Comparison of ENCODE assay signal across 7 cellular contexts in genomic region chr12:123104076-123104475, GRCh38. TPM values are rescaled to one million over a fixed set of nuclear protein-coding genes. Genes with fewer than 3 reads are reported as not detected.
A peak's percentile ranks its signal among the peaks of the same experiment; 100 is the strongest.
DNase-seq lines count a peak whose midpoint lies in the region; ATAC-seq and TF ChIP-seq lines count a peak whose summit lies in the region.
"Not testable (repeated sequence)": the region's sequence is repeated elsewhere in the genome, so short reads cannot be mapped to it uniquely, and the experiment has no call there.

No MANE protein-coding gene starts in this region.

- not testable (repeated sequence) for H3K27me3 ChIP-seq in GM23338 (ENCODE audit: insufficient read depth); heart left ventricle; right cardiac atrium (ENCODE audit: control insufficient read depth, insufficient read depth); psoas muscle (ENCODE audit: insufficient read depth in 3 of 3, low read length in 2 of 3); upper lobe of left lung

- H3K27me3 Mint-ChIP-seq in GM23338 (ENCODE audit: insufficient read depth, low read depth, poor library complexity), result peaks cover 12% of the 10 kb centered on the region
- H3K27me3 Mint-ChIP-seq in WTC11 (ENCODE audit: low read depth); effector memory CD8-positive, alpha-beta T cell: not testable (repeated sequence)

- H3K4me2 ChIP-seq in GM23338, result not testable (repeated sequence)

- H3K4me1 Mint-ChIP-seq in GM23338 (peaks cover 57% of the 10 kb centered on the region), WTC11 (peaks cover 67% of the 10 kb centered on the region)
- H3K4me1 Mint-ChIP-seq in effector memory CD8-positive, alpha-beta T cell (ENCODE audit: low read depth in 2 of 2), result peaks cover 30 to 33% of the 10 kb centered on the region in 2 donors

- 67 to 86% (median 76%) methylated on average over 12 of the region's 12 CpGs for WGBS in heart left ventricle, 4 donors
- WGBS in right cardiac atrium, result 82% methylated on average over 12 of the region's 12 CpGs
- 87 to 90% (median 89%) methylated on average over 12 of the region's 12 CpGs for WGBS in psoas muscle, 3 donors
- WGBS in upper lobe of left lung, 2 donors, result 82 to 85% methylated on average over 12 of the region's 12 CpGs

- not testable (repeated sequence) for TF ChIP-seq EP300 in upper lobe of left lung (IDR thresholded peaks at IDR 0.05)

- not testable (repeated sequence) for TF ChIP-seq CTCF in GM23338 (conservative IDR thresholded peaks at IDR 0.05; ENCODE audit: low read depth in 2 of 2); WTC11 (IDR thresholded peaks at IDR 0.05); heart left ventricle (IDR thresholded peaks at IDR 0.05); psoas muscle (IDR thresholded peaks at IDR 0.05); upper lobe of left lung (IDR thresholded peaks at IDR 0.05)

- H3K4me3 Mint-ChIP-seq in GM23338; WTC11; effector memory CD8-positive, alpha-beta T cell: not testable (repeated sequence)

- H3K27ac Mint-ChIP-seq in GM23338, result 0 out of 2 replicates have a peak overlapping the region, but pooled peaks have one; percentile 30
- H3K27ac Mint-ChIP-seq in WTC11, result peak overlapping the region; percentile 63; the same call in 1 of the 2 replicates
- peak overlapping the region; percentile 44 to 93 for H3K27ac Mint-ChIP-seq in effector memory CD8-positive, alpha-beta T cell

- H3K36me3 ChIP-seq in GM23338 (ENCODE audit: insufficient read depth); heart left ventricle; psoas muscle (ENCODE audit: insufficient read depth in 1 of 2, low read depth in 1 of 2); upper lobe of left lung: not testable (repeated sequence)

- H3K27ac ChIP-seq in GM23338 (ENCODE audit: low read depth) (peak overlapping the region; percentile 72; the same call in 1 of the 2 replicates), heart left ventricle (peak overlapping the region; percentile 4 to 91 (median 80)), right cardiac atrium (ENCODE audit: low read length) (peak overlapping the region; percentile 15), upper lobe of left lung (peak overlapping the region; percentile 47 to 84 (median 66))
- not testable (repeated sequence) for H3K27ac ChIP-seq in psoas muscle

- H3K36me3 Mint-ChIP-seq in GM23338 (ENCODE audit: low read depth); WTC11; effector memory CD8-positive, alpha-beta T cell (ENCODE audit: insufficient read depth): not testable (repeated sequence)

- CTCF ChIA-PET in WTC11 (lab: Charles Lee), result interaction anchor here (0.6 to 1.2 kb wide), 2 partner anchors 10 to 40 kb away, joined by 3 to 4 read pairs; no protein-coding TSS in a partner anchor

- H3K4me3 ChIP-seq in GM23338; right cardiac atrium (ENCODE audit: low read length): not testable (repeated sequence)
- H3K4me3 ChIP-seq in heart left ventricle (peak overlapping the region in 8 of 12 donors; percentile 26 to 47 (median 40)), psoas muscle (peak overlapping the region; percentile 22), upper lobe of left lung (peak overlapping the region in 3 of 4 donors; percentile 8 to 32 (median 20))

- not testable (repeated sequence) for H3K9me3 Mint-ChIP-seq in GM23338; WTC11; effector memory CD8-positive, alpha-beta T cell

- not testable (repeated sequence) for H4K20me1 ChIP-seq in GM23338 (replicated peaks; ENCODE audit: insufficient read depth)

- POLR2A ChIA-PET in WTC11 (lab: Charles Lee), result not testable (repeated sequence)

- H3K79me2 ChIP-seq in GM23338 (replicated peaks; ENCODE audit: insufficient read depth), result not testable (repeated sequence)

- not testable (repeated sequence) for DNase-seq in GM23338 (ENCODE audit: low spot score); WTC11 (ENCODE audit: low spot score); effector memory CD8-positive, alpha-beta T cell; heart left ventricle; right cardiac atrium; psoas muscle; upper lobe of left lung

- not testable (repeated sequence) for H3K9me3 ChIP-seq in heart left ventricle; right cardiac atrium (ENCODE audit: control insufficient read depth, low read length); psoas muscle; upper lobe of left lung

- TF ChIP-seq POLR2A in heart left ventricle (IDR thresholded peaks at IDR 0.05); upper lobe of left lung (IDR thresholded peaks at IDR 0.05): not testable (repeated sequence)

- H3F3A ChIP-seq in GM23338 (replicated peaks; ENCODE audit: low read depth), result not testable (repeated sequence)

- H3K4me1 ChIP-seq in GM23338 (ENCODE audit: insufficient read depth), result peaks cover 52% of the 10 kb centered on the region
- peaks cover 16 to 91% (median 72%) of the 10 kb centered on the region in 12 donors for H3K4me1 ChIP-seq in heart left ventricle
- peaks cover 32% of the 10 kb centered on the region for H3K4me1 ChIP-seq in right cardiac atrium (ENCODE audit: control insufficient read depth, insufficient read depth, low read length)
- peaks cover 38% of the 10 kb centered on the region for H3K4me1 ChIP-seq in psoas muscle
- H3K4me1 ChIP-seq in upper lobe of left lung, result peaks cover 61 to 70% (median 67%) of the 10 kb centered on the region in 4 donors

- H2AFZ ChIP-seq in GM23338, result not testable (repeated sequence)

- intact Hi-C loops in heart left ventricle (cut with DNase I), result loop anchor here in 1 of 10 donors (5.0 kb wide), 1 partner anchor 43 kb away; no protein-coding TSS in a partner anchor
- intact Hi-C loops in right cardiac atrium (cut with DNase I); psoas muscle (cut with DNase I): not testable (repeated sequence)

- not testable (repeated sequence) for H3K9me2 ChIP-seq in GM23338 (ENCODE audit: insufficient read depth)

- ATAC-seq in GM23338; WTC11; effector memory CD8-positive, alpha-beta T cell (replicated peaks); heart left ventricle; right cardiac atrium; psoas muscle; upper lobe of left lung (ENCODE audit: low FRiP score in 2 of 2): not testable (repeated sequence)

RNA-seq across cellular contexts. Expression of gene PITPNM2, which starts 46.8 kb away (rescaled TPM):
- 1.9 and 3.0 TPM in 2 replicates for total RNA-seq in GM23338 (2014; rRNA removed; shearing (Covaris generic))
- polyA plus RNA-seq in GM23338 (2016; fragmentation: Nextera tagmentation; extraction: Ambion mirVana), result 0.28 and 0.82 TPM in 2 replicates
- 4.8 to 8.2 TPM (median 7.4 TPM) in 3 replicates for total RNA-seq in WTC11 (2021)
- 10 to 100 TPM; 13.2 to 28.5 (median 20.7) TPM for total RNA-seq in heart left ventricle
- 10 to 100 TPM; 12.0 to 13.0 TPM for polyA plus RNA-seq in heart left ventricle
- total RNA-seq in right cardiac atrium, result 10 to 100 TPM; 19.4 to 26.8 (median 20.9) TPM
- polyA plus RNA-seq in right cardiac atrium, result 10.8 TPM
- total RNA-seq in psoas muscle, result 1 to 10 TPM; 4.6 to 7.4 (median 5.8) TPM
- 1 to 10 TPM; 2.2 to 3.5 (median 3.0) TPM for polyA plus RNA-seq in psoas muscle
- total RNA-seq in upper lobe of left lung, result 10 to 100 TPM; 17.5 to 56.6 (median 29.4) TPM
